10 cellular contexts compared by ENCODE assay signal in genomic region chr10:86203162-86203905, GRCh38.
A peak's percentile ranks its signal among the peaks of the same experiment; 100 is the strongest.
DNase-seq lines count a peak whose midpoint lies in the region; ATAC-seq, FAIRE-seq and TF ChIP-seq lines count a peak whose summit lies in the region.
"Had no signal": no experiment of that assay in that cellular context is flagged by ENCODE, and none has a peak within 500 bp of the region (broad histone marks: within the 10 kb centered on the region; RNA-seq: fewer than 3 reads in every experiment).

No MANE protein-coding gene starts in this region.

- CTCF ChIA-PET in A549 (lab: Yijun Ruan, JAX) = no interaction called here

- no peak for FAIRE-seq in A549 (lab: Jason Lieb, UNC)

- 15% methylated on average over 7 of the region's 11 CpGs for WGBS in A549 (ENCODE audit: missing lambda C conversion rate)
- WGBS in iPS DF 6.9 (ENCODE audit: insufficient coverage, insufficient read length) = no CpG with 5 or more reads among the region's 11 CpGs

- H3K4me3 ChIP-seq in A549 (no peak overlapping the region), RWPE2 (ENCODE audit: severe bottlenecking) (no peak overlapping the region), iPS DF 6.9 (ENCODE audit: low read length) (no peak overlapping the region)
- H3K4me3 ChIP-seq: lower lobe of right lung had no signal

- ATAC-seq in A549 (peak; percentile 44 to 67; a peak in 5 of 6 replicates), RWPE2 (ENCODE audit: low read depth) (no peak), GM18858 (IDR thresholded peaks at IDR 0.05; ENCODE audit: unreplicated experiment) (no peak), GM19328 (IDR thresholded peaks at IDR 0.05; ENCODE audit: unreplicated experiment) (no peak)

- no peaks in the 10 kb centered on the region for H3K27me3 ChIP-seq in RWPE2 (ENCODE audit: insufficient read depth, poor library complexity, severe bottlenecking)
- no peaks in the 10 kb centered on the region for H3K27me3 ChIP-seq in iPS DF 6.9 (ENCODE audit: control insufficient read depth, insufficient read depth, low read length)

- H3K36me3 ChIP-seq in RWPE2 (ENCODE audit: low read depth) = no peaks in the 10 kb centered on the region
- no peaks in the 10 kb centered on the region for H3K36me3 ChIP-seq in iPS DF 6.9 (ENCODE audit: control insufficient read depth, insufficient read depth, low read length)
- H3K36me3 ChIP-seq: lower lobe of right lung had no signal

- H3K4me2 ChIP-seq in A549 = no peak overlapping the region

- H3K27ac ChIP-seq in A549 = no peak overlapping the region
- H3K27ac ChIP-seq in RWPE2 (ENCODE audit: poor library complexity, severe bottlenecking) = no peak overlapping the region
- H3K27ac ChIP-seq in iPS DF 6.9 (ENCODE audit: low read length) = no peak overlapping the region
- H3K27ac ChIP-seq: lower lobe of right lung had no signal

- no peaks in the 10 kb centered on the region for H3K4me1 ChIP-seq in A549
- H3K4me1 ChIP-seq in RWPE2 (ENCODE audit: insufficient read depth, poor library complexity, severe bottlenecking) = no peaks in the 10 kb centered on the region
- peaks cover 2% of the 10 kb centered on the region for H3K4me1 ChIP-seq in iPS DF 6.9 (ENCODE audit: control insufficient read depth, insufficient read depth, low read length)
- H3K4me1 ChIP-seq: lower lobe of right lung had no signal

- H3K9me3 ChIP-seq in A549 (no peaks in the 10 kb centered on the region), RWPE2 (ENCODE audit: severe bottlenecking) (no peaks in the 10 kb centered on the region), iPS DF 6.9 (ENCODE audit: control insufficient read depth, insufficient read depth, low read length) (no peaks in the 10 kb centered on the region)
- H3K9me3 ChIP-seq: lower lobe of right lung had no signal

- TF ChIP-seq POLR2A in A549 (IDR thresholded peaks at IDR 0.05; ENCODE audit: low read length) = no peak

- DNase-seq in A549 (ENCODE audit: low read depth in 1 of 2, low spot score in 1 of 2) (peak in 1 of 2 experiments; percentile 10), GM19240 (ENCODE audit: insufficient read length, low spot score) (peak; percentile 36), RWPE2 (ENCODE audit: low spot score) (peak; percentile 31), iPS DF 6.9 (ENCODE audit: low read depth, low spot score) (peak; percentile 43), COR-L47 (lab: John Stamatoyannopoulos, UW) (no peak), NCI-H187 (lab: John Stamatoyannopoulos, UW) (no peak)
- DNase-seq: DMS 273 treated with DMSO at 0.1 percent for 48 hours, lower lobe of right lung had no signal

- TF ChIP-seq RAD21 in A549 (conservative IDR thresholded peaks at IDR 0.05 in 1 of 2, IDR thresholded peaks at IDR 0.05 in 1 of 2) = no peak

- POLR2A ChIA-PET in A549 (lab: Yijun Ruan, JAX) = no interaction called here

- TF ChIP-seq EP300 in A549 (IDR thresholded peaks at IDR 0.05) = no peak

- TF ChIP-seq CTCF in A549 (IDR thresholded peaks at IDR 0.05) (no peak), RWPE2 (IDR thresholded peaks at IDR 0.05; ENCODE audit: poor library complexity, severe bottlenecking) (no peak)

TF ChIP-seq in A549, 52 proteins besides CTCF, POLR2A, EP300 and RAD21:
- TF ChIP-seq, protein P1, sequence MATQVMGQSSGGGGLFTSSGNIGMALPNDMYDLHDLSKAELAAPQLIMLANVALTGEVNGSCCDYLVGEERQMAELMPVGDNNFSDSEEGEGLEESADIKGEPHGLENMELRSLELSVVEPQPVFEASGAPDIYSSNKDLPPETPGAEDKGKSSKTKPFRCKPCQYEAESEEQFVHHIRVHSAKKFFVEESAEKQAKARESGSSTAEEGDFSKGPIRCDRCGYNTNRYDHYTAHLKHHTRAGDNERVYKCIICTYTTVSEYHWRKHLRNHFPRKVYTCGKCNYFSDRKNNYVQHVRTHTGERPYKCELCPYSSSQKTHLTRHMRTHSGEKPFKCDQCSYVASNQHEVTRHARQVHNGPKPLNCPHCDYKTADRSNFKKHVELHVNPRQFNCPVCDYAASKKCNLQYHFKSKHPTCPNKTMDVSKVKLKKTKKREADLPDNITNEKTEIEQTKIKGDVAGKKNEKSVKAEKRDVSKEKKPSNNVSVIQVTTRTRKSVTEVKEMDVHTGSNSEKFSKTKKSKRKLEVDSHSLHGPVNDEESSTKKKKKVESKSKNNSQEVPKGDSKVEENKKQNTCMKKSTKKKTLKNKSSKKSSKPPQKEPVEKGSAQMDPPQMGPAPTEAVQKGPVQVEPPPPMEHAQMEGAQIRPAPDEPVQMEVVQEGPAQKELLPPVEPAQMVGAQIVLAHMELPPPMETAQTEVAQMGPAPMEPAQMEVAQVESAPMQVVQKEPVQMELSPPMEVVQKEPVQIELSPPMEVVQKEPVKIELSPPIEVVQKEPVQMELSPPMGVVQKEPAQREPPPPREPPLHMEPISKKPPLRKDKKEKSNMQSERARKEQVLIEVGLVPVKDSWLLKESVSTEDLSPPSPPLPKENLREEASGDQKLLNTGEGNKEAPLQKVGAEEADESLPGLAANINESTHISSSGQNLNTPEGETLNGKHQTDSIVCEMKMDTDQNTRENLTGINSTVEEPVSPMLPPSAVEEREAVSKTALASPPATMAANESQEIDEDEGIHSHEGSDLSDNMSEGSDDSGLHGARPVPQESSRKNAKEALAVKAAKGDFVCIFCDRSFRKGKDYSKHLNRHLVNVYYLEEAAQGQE (IDR thresholded peaks at IDR 0.05) = peak; percentile 95
- peak; percentile 74; the same call in 1 of the 2 replicates for TF ChIP-seq EHMT2 (IDR thresholded peaks at IDR 0.05; ENCODE audit: low read depth)
- TF ChIP-seq FOSL2 (IDR thresholded peaks at IDR 0.05) = no peak
- TF ChIP-seq FOSL2 (CRISPR knock-in tag; IDR thresholded peaks at IDR 0.05) = no peak

Comparison
In these comparisons a context has a peak if more than half of its experiments do, and no peak if none do; other contexts are left out.
1. ATAC-seq: peak in A549 (2 of 2); none in RWPE2 (single experiment), GM18858 (single experiment) and GM19328 (single experiment).
2. DNase-seq: peak in GM19240 (single experiment), RWPE2 (single experiment) and iPS DF 6.9 (single experiment); none in COR-L47 (single experiment) and NCI-H187 (0 of 2).